In the genomic region with DNA sequence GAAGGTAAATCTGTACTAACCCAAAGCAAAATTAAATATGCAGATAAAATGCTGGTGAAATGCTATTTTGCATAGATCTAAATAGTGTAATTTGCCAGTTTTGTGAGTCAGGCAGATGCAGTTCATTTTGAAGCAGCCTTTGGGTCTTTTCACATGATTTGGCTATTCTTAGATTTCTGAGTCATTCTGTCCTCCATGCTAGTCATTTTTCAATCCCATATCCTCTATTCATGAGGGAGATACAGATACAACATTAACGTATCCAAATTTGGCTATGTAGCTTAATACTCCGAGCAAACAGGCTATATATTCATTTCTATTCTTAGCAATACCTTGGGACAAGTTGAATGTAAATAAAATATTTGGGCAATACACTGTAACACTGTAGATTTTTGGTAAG, we compare ENCODE assay signal across 1 cellular context.
TF ChIP-seq lines count a peak whose summit lies in the region.

No MANE protein-coding gene starts in this region.

TF ChIP-seq in GM12878, 131 proteins besides CTCF, POLR2A, EP300 and RAD21 (continued from another document and continues in another):
- TF ChIP-seq EZH2 (IDR thresholded peaks at IDR 0.05; ENCODE audit: borderline replicate concordance, control insufficient read depth, low read depth, low read length) (no peak), SPI1 (IDR thresholded peaks at IDR 0.05; ENCODE audit: borderline replicate concordance, insufficient read depth, low read depth, low read length) (peak; percentile 84), WRNIP1 (IDR thresholded peaks at IDR 0.05; ENCODE audit: borderline replicate concordance, low read depth, low read length) (no peak), BACH1 (IDR thresholded peaks at IDR 0.05; ENCODE audit: borderline replicate concordance) (no peak; the same call in 1 of the 2 replicates), ATF3 (IDR thresholded peaks at IDR 0.05; ENCODE audit: borderline replicate concordance, extremely low read depth, low read depth, low read length) (no peak), RUNX3 (IDR thresholded peaks at IDR 0.05; ENCODE audit: low read length) (no peak), POU2F2 (IDR thresholded peaks at IDR 0.05; ENCODE audit: borderline replicate concordance, low read depth, low read length) (peak; percentile 13; the same call in 1 of the 3 replicates), PAX5 (IDR thresholded peaks at IDR 0.05; ENCODE audit: borderline replicate concordance, low read depth, low read length) (no peak), TARDBP (IDR thresholded peaks at IDR 0.05; ENCODE audit: borderline replicate concordance) (no peak), NBN (IDR thresholded peaks at IDR 0.05) (no peak), IKZF2 (IDR thresholded peaks at IDR 0.05) (peak; percentile 72 to 76; a peak in 3 of 4 replicates), YY1 (IDR thresholded peaks at IDR 0.05; ENCODE audit: low read depth, low read length) (no peak), CHD2 (IDR thresholded peaks at IDR 0.05; ENCODE audit: borderline replicate concordance, low read depth, low read length) (no peak), PML (IDR thresholded peaks at IDR 0.05; ENCODE audit: low read length) (0 out of 2 replicates have a peak, but pooled peaks have one; percentile 43), CBX5 (IDR thresholded peaks at IDR 0.05; ENCODE audit: low read depth) (peak; percentile 34; the same call in 1 of the 2 replicates), BHLHE40 (IDR thresholded peaks at IDR 0.05; ENCODE audit: borderline replicate concordance in 1 of 2, low read depth in 2 of 2, low read length in 1 of 2) (peak; percentile 30 to 38; a peak in 1 of 4 replicates), MTA2 (IDR thresholded peaks at IDR 0.05; ENCODE audit: low read depth) (peak; percentile 71; the same call in 1 of the 2 replicates), RBBP5 (conservative IDR thresholded peaks at IDR 0.05) (no peak), POLR2AphosphoS2 (IDR thresholded peaks at IDR 0.05; ENCODE audit: low read depth, low read length) (no peak), ZBED1 (IDR thresholded peaks at IDR 0.05; ENCODE audit: borderline replicate concordance) (no peak), EED (IDR thresholded peaks at IDR 0.05; ENCODE audit: low read depth) (peak; percentile 41; the same call in 1 of the 2 replicates), STAT1 (conservative IDR thresholded peaks at IDR 0.05) (no peak), RB1 (IDR thresholded peaks at IDR 0.05; ENCODE audit: borderline replicate concordance) (no peak), IRF4 (IDR thresholded peaks at IDR 0.05; ENCODE audit: low read depth, low read length) (peak; percentile 90), ZNF217 (IDR thresholded peaks at IDR 0.05) (peak; percentile 51), ZBTB11 (CRISPR knock-in tag; IDR thresholded peaks at IDR 0.05) (no peak), NFYA (IDR thresholded peaks at IDR 0.05; ENCODE audit: borderline replicate concordance, low read depth, low read length) (no peak), HCFC1 (IDR thresholded peaks at IDR 0.05; ENCODE audit: low read length) (no peak), BRCA1 (IDR thresholded peaks at IDR 0.05; ENCODE audit: low read depth, low read length) (no peak), KDM1A (IDR thresholded peaks at IDR 0.05; ENCODE audit: borderline replicate concordance) (no peak), FOXM1 (IDR thresholded peaks at IDR 0.05; ENCODE audit: low read depth, low read length) (peak; percentile 78), MEF2B (IDR thresholded peaks at IDR 0.05; ENCODE audit: partially characterized antibody, poor library complexity, severe bottlenecking) (peak; percentile 85), POLR2AphosphoS5 (IDR thresholded peaks at IDR 0.05; ENCODE audit: low read length) (no peak), CREM (IDR thresholded peaks at IDR 0.05; ENCODE audit: low read depth) (peak; percentile 46; the same call in 1 of the 2 replicates), NR2F1 (conservative IDR thresholded peaks at IDR 0.05) (0 out of 2 replicates have a peak, but pooled peaks have one; percentile 28), NFIC (IDR thresholded peaks at IDR 0.05; ENCODE audit: low read depth, low read length) (peak; percentile 78; the same call in 1 of the 2 replicates), MAX (IDR thresholded peaks at IDR 0.05; ENCODE audit: low read depth, low read length) (no peak), ATF2 (IDR thresholded peaks at IDR 0.05; ENCODE audit: low read length) (peak; percentile 71; the same call in 1 of the 2 replicates), BCL11A (IDR thresholded peaks at IDR 0.05; ENCODE audit: low read depth, low read length) (peak; percentile 62; the same call in 1 of the 2 replicates), ZNF207 (IDR thresholded peaks at IDR 0.05; ENCODE audit: borderline replicate concordance) (no peak), TBL1XR1 (IDR thresholded peaks at IDR 0.05; ENCODE audit: low read depth, low read length) (no peak), DPF2 (IDR thresholded peaks at IDR 0.05) (peak; percentile 79), ZBTB40 (IDR thresholded peaks at IDR 0.05; ENCODE audit: borderline replicate concordance) (no peak), TAF1 (IDR thresholded peaks at IDR 0.05; ENCODE audit: borderline replicate concordance, low read depth, low read length) (no peak), CBX3 (IDR thresholded peaks at IDR 0.05; ENCODE audit: borderline replicate concordance, low read depth) (no peak), SUZ12 (IDR thresholded peaks at IDR 0.05; ENCODE audit: unreplicated experiment) (no peak), SMARCA5 (IDR thresholded peaks at IDR 0.05) (no peak)
- TF ChIP-seq, protein P1, sequence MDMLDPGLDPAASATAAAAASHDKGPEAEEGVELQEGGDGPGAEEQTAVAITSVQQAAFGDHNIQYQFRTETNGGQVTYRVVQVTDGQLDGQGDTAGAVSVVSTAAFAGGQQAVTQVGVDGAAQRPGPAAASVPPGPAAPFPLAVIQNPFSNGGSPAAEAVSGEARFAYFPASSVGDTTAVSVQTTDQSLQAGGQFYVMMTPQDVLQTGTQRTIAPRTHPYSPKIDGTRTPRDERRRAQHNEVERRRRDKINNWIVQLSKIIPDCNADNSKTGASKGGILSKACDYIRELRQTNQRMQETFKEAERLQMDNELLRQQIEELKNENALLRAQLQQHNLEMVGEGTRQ (IDR thresholded peaks at IDR 0.05; ENCODE audit: borderline replicate concordance, low read depth, low read length) = no peak
- TF ChIP-seq, protein P2, sequence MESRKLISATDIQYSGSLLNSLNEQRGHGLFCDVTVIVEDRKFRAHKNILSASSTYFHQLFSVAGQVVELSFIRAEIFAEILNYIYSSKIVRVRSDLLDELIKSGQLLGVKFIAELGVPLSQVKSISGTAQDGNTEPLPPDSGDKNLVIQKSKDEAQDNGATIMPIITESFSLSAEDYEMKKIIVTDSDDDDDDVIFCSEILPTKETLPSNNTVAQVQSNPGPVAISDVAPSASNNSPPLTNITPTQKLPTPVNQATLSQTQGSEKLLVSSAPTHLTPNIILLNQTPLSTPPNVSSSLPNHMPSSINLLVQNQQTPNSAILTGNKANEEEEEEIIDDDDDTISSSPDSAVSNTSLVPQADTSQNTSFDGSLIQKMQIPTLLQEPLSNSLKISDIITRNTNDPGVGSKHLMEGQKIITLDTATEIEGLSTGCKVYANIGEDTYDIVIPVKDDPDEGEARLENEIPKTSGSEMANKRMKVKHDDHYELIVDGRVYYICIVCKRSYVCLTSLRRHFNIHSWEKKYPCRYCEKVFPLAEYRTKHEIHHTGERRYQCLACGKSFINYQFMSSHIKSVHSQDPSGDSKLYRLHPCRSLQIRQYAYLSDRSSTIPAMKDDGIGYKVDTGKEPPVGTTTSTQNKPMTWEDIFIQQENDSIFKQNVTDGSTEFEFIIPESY (IDR thresholded peaks at IDR 0.05) = no peak
- TF ChIP-seq, protein P3, sequence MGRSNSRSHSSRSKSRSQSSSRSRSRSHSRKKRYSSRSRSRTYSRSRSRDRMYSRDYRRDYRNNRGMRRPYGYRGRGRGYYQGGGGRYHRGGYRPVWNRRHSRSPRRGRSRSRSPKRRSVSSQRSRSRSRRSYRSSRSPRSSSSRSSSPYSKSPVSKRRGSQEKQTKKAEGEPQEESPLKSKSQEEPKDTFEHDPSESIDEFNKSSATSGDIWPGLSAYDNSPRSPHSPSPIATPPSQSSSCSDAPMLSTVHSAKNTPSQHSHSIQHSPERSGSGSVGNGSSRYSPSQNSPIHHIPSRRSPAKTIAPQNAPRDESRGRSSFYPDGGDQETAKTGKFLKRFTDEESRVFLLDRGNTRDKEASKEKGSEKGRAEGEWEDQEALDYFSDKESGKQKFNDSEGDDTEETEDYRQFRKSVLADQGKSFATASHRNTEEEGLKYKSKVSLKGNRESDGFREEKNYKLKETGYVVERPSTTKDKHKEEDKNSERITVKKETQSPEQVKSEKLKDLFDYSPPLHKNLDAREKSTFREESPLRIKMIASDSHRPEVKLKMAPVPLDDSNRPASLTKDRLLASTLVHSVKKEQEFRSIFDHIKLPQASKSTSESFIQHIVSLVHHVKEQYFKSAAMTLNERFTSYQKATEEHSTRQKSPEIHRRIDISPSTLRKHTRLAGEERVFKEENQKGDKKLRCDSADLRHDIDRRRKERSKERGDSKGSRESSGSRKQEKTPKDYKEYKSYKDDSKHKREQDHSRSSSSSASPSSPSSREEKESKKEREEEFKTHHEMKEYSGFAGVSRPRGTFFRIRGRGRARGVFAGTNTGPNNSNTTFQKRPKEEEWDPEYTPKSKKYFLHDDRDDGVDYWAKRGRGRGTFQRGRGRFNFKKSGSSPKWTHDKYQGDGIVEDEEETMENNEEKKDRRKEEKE (IDR thresholded peaks at IDR 0.05) = no peak
